15 cellular contexts compared by ENCODE assay signal in the genomic region with DNA sequence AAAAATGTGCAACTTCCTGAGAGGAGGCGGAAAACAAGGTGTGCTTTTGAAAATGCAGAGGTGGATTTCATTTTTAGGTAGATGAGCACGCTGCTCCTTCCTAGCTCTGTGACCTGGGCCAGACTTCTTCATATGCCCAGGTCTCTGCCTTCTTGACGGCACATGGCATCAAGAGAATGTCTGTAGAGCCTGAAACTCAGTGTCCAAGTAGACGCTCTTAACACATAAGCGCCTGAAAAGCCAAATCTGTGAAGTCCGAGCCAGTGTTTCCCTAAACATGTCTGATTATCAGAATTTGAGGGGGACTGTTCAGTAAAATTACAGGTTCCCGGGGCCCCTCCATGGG. TPM values are rescaled to one million over a fixed set of nuclear protein-coding genes. Genes with fewer than 3 reads are reported as not detected.
DNase-seq lines count a peak whose midpoint lies in the region; ATAC-seq, FAIRE-seq and TF ChIP-seq lines count a peak whose summit lies in the region.
"Had no signal": no experiment of that assay in that cellular context is flagged by ENCODE, and none has a peak within 500 bp of the region (broad histone marks: within the 10 kb centered on the region; RNA-seq: fewer than 3 reads in every experiment).

No MANE protein-coding gene starts in this region.

- H3K4me1 ChIP-seq in KMS-11 (ENCODE audit: low read depth, poor library complexity, severe bottlenecking) (no peaks in the 10 kb centered on the region), K562 (replicated peaks in 1 of 2; ENCODE audit: control insufficient read depth in 2 of 2, insufficient read depth in 2 of 2, low read length in 2 of 2) (peaks cover 0 to 3% of the 10 kb centered on the region in 2 experiments; a peak in 3 of 5 replicates), Karpas-422 (ENCODE audit: low read length) (no peaks in the 10 kb centered on the region), hepatocyte (ENCODE audit: insufficient read depth) (no peaks in the 10 kb centered on the region)

- H3K9ac ChIP-seq in KMS-11 (no peak overlapping the region), K562 (ENCODE audit: insufficient read depth in 1 of 2, low read depth in 2 of 2, low read length in 2 of 2) (no peak overlapping the region), Karpas-422 (ENCODE audit: low read length) (no peak overlapping the region)

- H3K27ac Mint-ChIP-seq in CD14-positive monocyte (no peak overlapping the region), neural crest cell (ENCODE audit: unreplicated experiment) (no peak overlapping the region)
- H3K27ac Mint-ChIP-seq: activated CD4-positive, alpha-beta T cell treated with anti-CD3 and anti-CD28 coated beads, Interleukin-2, amount 10 ng/mL, durations not matched to agents 7 days and 5 days; memory B cell; T-helper 1 cell treated with Interleukin-12 subunit alpha and Interleukin-12 subunit beta and Interleukin-4 antibody, amounts not matched to agents 30 μg/mL and 1 μg/mL, for 36 hours had no signal

- peak; percentile 25 for ATAC-seq in K562

- POLR2A ChIA-PET in K562 (lab: Yijun Ruan, JAX): no interaction called here

- H3K36me3 Mint-ChIP-seq in CD14-positive monocyte: no peaks in the 10 kb centered on the region
- no peaks in the 10 kb centered on the region for H3K36me3 Mint-ChIP-seq in neural crest cell (ENCODE audit: low read depth)

- no peak for TF ChIP-seq POLR2A in K562 (conservative IDR thresholded peaks at IDR 0.05)

- no TSS peak for BruUV-seq in K562 (replicated peaks; lab: Mats Ljungman, UMichigan)

- DNase-seq in CD14-positive monocyte (ENCODE audit: low spot score) (no peak), K562 (ENCODE audit: extremely low read depth in 1 of 4, low spot score in 3 of 4) (no peak), neural crest cell (ENCODE audit: low read depth, low spot score) (no peak), Karpas-422 (no peak), hepatocyte (ENCODE audit: low spot score) (no peak), NCI-H82 (lab: John Stamatoyannopoulos, UW) (no peak)
- DNase-seq in effector CD8-positive, alpha-beta T cell (lab: John Stamatoyannopoulos, UW): no peak
- DNase-seq: activated effector memory CD4-positive, alpha-beta T cell treated with Interleukin-2 at 50 U/mL for 16 hours; NCI-H1417 treated with DMSO at 0.1 percent for 48 hours had no signal

- no peaks in the 10 kb centered on the region for H3K79me2 ChIP-seq in KMS-11 (ENCODE audit: insufficient read depth, low read depth)
- H3K79me2 ChIP-seq in K562 (ENCODE audit: control insufficient read depth, insufficient read depth, low read length): no peaks in the 10 kb centered on the region
- H3K79me2 ChIP-seq in Karpas-422 (ENCODE audit: low read length): no peaks in the 10 kb centered on the region
- H3K79me2 ChIP-seq in hepatocyte: no peaks in the 10 kb centered on the region

- CTCF ChIA-PET in K562 (lab: Yijun Ruan, JAX; ENCODE audit: low intra/inter-chr PET ratio): interaction anchor here (0.8 to 3.9 kb wide), 4 partner anchors 32 to 160 kb away, joined by 3 to 39 read pairs (median 8); no protein-coding TSS in a partner anchor

- WGBS in K562 (ENCODE audit: insufficient coverage, low coverage, missing lambda C conversion rate): 5% methylated on average over 7 of the region's 7 CpGs
- whole genome bisulfite sequencing in hepatocyte (ENCODE audit: low lambda C conversion rate, missing lambda C conversion rate): 60% methylated on average over 7 of the region's 7 CpGs

- intact Hi-C loops in CD14-positive monocyte (cut with micrococcal nuclease): loop anchor here (2.0 to 5.0 kb wide), 3 partner anchors 120 to 144 kb away; partner anchors contain the start of gene TMEM51 (in 2 of the 2)
- intact Hi-C loops in K562 (cut with micrococcal nuclease): loop anchor here (1.0 to 2.0 kb wide), 3 partner anchors 32 to 144 kb away; no protein-coding TSS in a partner anchor

- H3K4me3 ChIP-seq in KMS-11 (IDR thresholded peaks at IDR 0.05; ENCODE audit: insufficient read depth, low read depth, low read length): no peak overlapping the region
- H3K4me3 ChIP-seq in K562: no peak overlapping the region
- H3K4me3 ChIP-seq in Karpas-422 (ENCODE audit: low read length): no peak overlapping the region
- H3K4me3 ChIP-seq in hepatocyte: no peak overlapping the region

- H3K27ac ChIP-seq in KMS-11: no peak overlapping the region
- no peak overlapping the region for H3K27ac ChIP-seq in K562 (ENCODE audit: extremely low read depth, low read depth, low read length)
- H3K27ac ChIP-seq in Karpas-422 (ENCODE audit: low read length): no peak overlapping the region
- no peak overlapping the region for H3K27ac ChIP-seq in hepatocyte
- H3K27ac ChIP-seq: adrenal gland, dorsolateral prefrontal cortex had no signal

- in situ Hi-C loops in K562 (cut with MboI): loop anchor here (10.0 kb wide), 1 partner anchor 148 kb away; no protein-coding TSS in a partner anchor

- H4K20me1 ChIP-seq in KMS-11 (ENCODE audit: insufficient read depth) (no peaks in the 10 kb centered on the region), K562 (replicated peaks; ENCODE audit: control insufficient read depth, insufficient read depth, low read length) (no peaks in the 10 kb centered on the region), Karpas-422 (ENCODE audit: insufficient read depth, low read depth, low read length) (no peaks in the 10 kb centered on the region), hepatocyte (ENCODE audit: insufficient read depth, poor library complexity, severe bottlenecking) (no peaks in the 10 kb centered on the region)

- H3K27me3 ChIP-seq in KMS-11 (ENCODE audit: insufficient read depth, low read depth) (no peaks in the 10 kb centered on the region), K562 (ENCODE audit: control insufficient read depth in 2 of 2, insufficient read depth in 2 of 2, low read length in 2 of 2) (peaks cover 24 to 37% of the 10 kb centered on the region in 2 experiments), Karpas-422 (ENCODE audit: low read length) (no peaks in the 10 kb centered on the region), hepatocyte (no peaks in the 10 kb centered on the region)
- H3K27me3 ChIP-seq: adrenal gland had no signal

- no peak for TF ChIP-seq EP300 in K562 (IDR thresholded peaks at IDR 0.05; ENCODE audit: low read length)

- peaks cover 2 to 3% (median 3%) of the 10 kb centered on the region in 3 donors for H3K27me3 Mint-ChIP-seq in CD14-positive monocyte (ENCODE audit: low read depth in 3 of 3)
- peaks cover 4% of the 10 kb centered on the region for H3K27me3 Mint-ChIP-seq in neural crest cell (ENCODE audit: low read depth)

- H3K9me1 ChIP-seq in K562 (ENCODE audit: control insufficient read depth, insufficient read depth, low read length): no peaks in the 10 kb centered on the region

- peak overlapping the region; percentile 47; the same call in 1 of the 2 replicates for H2AFZ ChIP-seq in KMS-11 (ENCODE audit: low read depth)
- no peak overlapping the region for H2AFZ ChIP-seq in K562 (ENCODE audit: low read depth, low read length)
- no peak overlapping the region for H2AFZ ChIP-seq in Karpas-422 (ENCODE audit: low read length)
- H2AFZ ChIP-seq in hepatocyte: no peak overlapping the region

- TF ChIP-seq RAD21 in K562 (CRISPR knock-in tag; conservative IDR thresholded peaks at IDR 0.05 in 1 of 2, IDR thresholded peaks at IDR 0.05 in 1 of 2): no peak

- no peak for FAIRE-seq in K562 (lab: Jason Lieb, UNC)

- H3K9me3 ChIP-seq in K562 (replicated peaks; ENCODE audit: control insufficient read depth, insufficient read depth, low read depth, low read length) (no peaks in the 10 kb centered on the region), Karpas-422 (ENCODE audit: low read length) (no peaks in the 10 kb centered on the region), hepatocyte (ENCODE audit: low read depth) (no peaks in the 10 kb centered on the region)
- H3K9me3 ChIP-seq: adrenal gland had no signal

- H3K4me2 ChIP-seq in KMS-11 (no peak overlapping the region), K562 (ENCODE audit: insufficient read depth, low read length) (no peak overlapping the region), Karpas-422 (ENCODE audit: low read depth, low read length, poor library complexity, severe bottlenecking) (no peak overlapping the region), hepatocyte (no peak overlapping the region)

- no peak overlapping the region for H3K4me3 Mint-ChIP-seq in CD14-positive monocyte
- peak overlapping the region; percentile 66 for H3K4me3 Mint-ChIP-seq in neural crest cell
- H3K4me3 Mint-ChIP-seq: activated CD4-positive, alpha-beta T cell treated with anti-CD3 and anti-CD28 coated beads, Interleukin-2, amount 10 ng/mL, durations not matched to agents 7 days and 5 days; memory B cell; T-helper 1 cell treated with Interleukin-12 subunit alpha and Interleukin-12 subunit beta and Interleukin-4 antibody, amounts not matched to agents 30 μg/mL and 1 μg/mL, for 36 hours had no signal

- TF ChIP-seq CTCF in CD14-positive monocyte (IDR thresholded peaks at IDR 0.05) (peak; percentile 55), KMS-11 (conservative IDR thresholded peaks at IDR 0.05; ENCODE audit: low read depth, low read length) (peak; percentile 14; the same call in 1 of the 2 replicates), K562 (IDR thresholded peaks at IDR 0.05 in 2 of 3, conservative IDR thresholded peaks at IDR 0.05 in 1 of 3; ENCODE audit: insufficient read depth in 2 of 3, low read depth in 1 of 3, low read length in 3 of 3) (no peak), neural crest cell (conservative IDR thresholded peaks at IDR 0.05) (no peak), hepatocyte (IDR thresholded peaks at IDR 0.05; ENCODE audit: poor library complexity) (no peak)

- H3K9me3 Mint-ChIP-seq in CD14-positive monocyte (no peaks in the 10 kb centered on the region), neural crest cell (no peaks in the 10 kb centered on the region)
- H3K9me3 Mint-ChIP-seq: activated CD4-positive, alpha-beta T cell treated with anti-CD3 and anti-CD28 coated beads, Interleukin-2, amount 10 ng/mL, durations not matched to agents 7 days and 5 days; T-helper 1 cell treated with Interleukin-12 subunit alpha and Interleukin-12 subunit beta and Interleukin-4 antibody, amounts not matched to agents 30 μg/mL and 1 μg/mL, for 36 hours had no signal

- no peaks in the 10 kb centered on the region for H3K36me3 ChIP-seq in KMS-11 (ENCODE audit: insufficient read depth)
- no peaks in the 10 kb centered on the region for H3K36me3 ChIP-seq in K562 (ENCODE audit: control insufficient read depth, insufficient read depth, low read length)
- H3K36me3 ChIP-seq in Karpas-422 (ENCODE audit: insufficient read depth, low read length): no peaks in the 10 kb centered on the region
- H3K36me3 ChIP-seq in hepatocyte (replicated peaks; ENCODE audit: insufficient read depth, low read depth): no peaks in the 10 kb centered on the region
- H3K36me3 ChIP-seq: adrenal gland had no signal

- H3K9me2 ChIP-seq in Karpas-422 (replicated peaks; ENCODE audit: insufficient read depth, low read length) (no peaks in the 10 kb centered on the region), hepatocyte (replicated peaks; ENCODE audit: insufficient read depth) (no peaks in the 10 kb centered on the region)

- H3K4me1 Mint-ChIP-seq in CD14-positive monocyte (peaks cover 25% of the 10 kb centered on the region), neural crest cell (peaks cover 34% of the 10 kb centered on the region)
- H3K4me1 Mint-ChIP-seq: memory B cell had no signal

RNA-seq across cellular contexts. Expression of gene FHAD1, which starts 25.7 kb away (rescaled TPM):
- polyA plus RNA-seq in CD14-positive monocyte: under 1 TPM in 1 of 2 donors, not detected in 1; 0.69 TPM
- total RNA-seq in K562 (2011; cell fraction: chromatin; rRNA removed; ENCODE audit: low replicate concordance): 0.12 and 0.19 TPM in 2 replicates
- not detected in 2 replicates for total RNA-seq in K562 (2011; cell fraction: nucleolus; rRNA removed)
- total RNA-seq in K562 (2011; cell fraction: nucleoplasm; rRNA removed): 0.07 TPM in 1 of 2 replicates, not detected in the other
- 1.4 and 3.1 TPM in 2 replicates for total RNA-seq in K562 (2014; rRNA removed)
- total RNA-seq in K562 (2014; rRNA removed; fragmentation: Illumina TruSeq; extraction: Trizol): 1.5 and 1.8 TPM in 2 replicates
- 2.1 and 2.2 TPM in 2 replicates for total RNA-seq in K562 (2015; rRNA removed; fragmentation: Illumina TruSeq; extraction: Trizol)
- 1.3 and 1.6 TPM in 2 replicates for total RNA-seq in K562 (2021)
- polyA plus RNA-seq in K562 (2011; rRNA removed): 0.01 TPM in 1 of 2 replicates, not detected in the other
- polyA plus RNA-seq in K562 (2011; cell fraction: cytosol; rRNA removed): 0.04 TPM in 1 of 2 replicates, not detected in the other
- polyA plus RNA-seq in K562 (2011; cell fraction: nucleus; rRNA removed): 0.06 and 0.10 TPM in 2 replicates
- 1.8 and 5.7 TPM in 2 replicates for polyA plus RNA-seq in K562 (2012)
- 1.4 and 2.1 TPM in 2 replicates for polyA plus RNA-seq in K562 (2014; fragmentation: Illumina TruSeq; extraction: Trizol)
- polyA plus RNA-seq in K562 (2014; fragmentation: Nextera tagmentation; extraction: Ambion mirVana): under 1 TPM; 0.32 to 0.45 TPM
- 1.7 and 1.9 TPM in 2 replicates for polyA plus RNA-seq in K562 (2014; rRNA removed)
- polyA minus RNA-seq in K562 (2011; rRNA and poly(A)+ RNA removed): not detected in 2 replicates
- polyA minus RNA-seq in K562 (2011; cell fraction: cytosol; rRNA and poly(A)+ RNA removed): not detected in 2 replicates
- polyA minus RNA-seq in K562 (2011; cell fraction: nucleus; rRNA and poly(A)+ RNA removed): not detected in 2 replicates
- 1.6 and 1.7 TPM in 2 replicates for total RNA-seq in neural crest cell
- 0.45 and 1.2 TPM in 2 replicates for total RNA-seq in Karpas-422 (2014; rRNA removed; shearing (Covaris generic); ENCODE audit: low replicate concordance)
- total RNA-seq in hepatocyte: 0.13 and 0.24 TPM in 2 replicates
- 0.16 and 0.68 TPM in 2 replicates for polyA plus RNA-seq in hepatocyte
- total RNA-seq: activated CD4-positive, alpha-beta T cell treated with anti-CD3 and anti-CD28 coated beads, Interleukin-2, amount 10 ng/mL, durations not matched to agents 7 days and 5 days had no signal

Comparison
In these comparisons a context has a peak if more than half of its experiments do, and no peak if none do; other contexts are left out.
1. CTCF ChIP-seq: peak in CD14-positive monocyte (single experiment) and KMS-11 (single experiment); none in K562 (0 of 3), neural crest cell (single experiment) and hepatocyte (single experiment).